Comparison of ENCODE assay signal across 23 cellular contexts in the genomic region with DNA sequence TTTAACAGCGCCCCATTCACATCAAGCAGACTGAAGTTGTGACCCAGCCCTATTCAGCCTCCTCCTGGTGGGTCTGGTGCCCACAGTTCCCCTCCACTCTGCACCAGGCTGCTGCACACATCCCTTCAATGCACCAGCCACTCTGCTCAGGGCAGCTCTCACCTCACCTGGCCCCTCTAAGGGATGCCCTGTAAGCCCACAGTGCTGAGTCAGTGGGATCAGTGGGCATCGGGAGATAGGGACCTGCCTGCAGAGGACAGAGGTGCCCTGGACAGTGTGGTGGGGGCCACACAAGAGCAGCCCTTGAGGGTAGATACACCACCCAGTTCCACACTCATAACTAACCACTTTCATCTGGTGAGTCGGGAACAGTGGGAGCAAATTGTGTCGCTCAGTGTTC. TPM values are rescaled to one million over a fixed set of nuclear protein-coding genes. Genes with fewer than 3 reads are reported as not detected.
DNase-seq lines count a peak whose midpoint lies in the region; ATAC-seq and TF ChIP-seq lines count a peak whose summit lies in the region.
"Had no signal": no experiment of that assay in that cellular context is flagged by ENCODE, and none has a peak within 500 bp of the region (broad histone marks: within the 10 kb centered on the region; RNA-seq: fewer than 3 reads in every experiment).

No MANE protein-coding gene starts in this region.

- peaks cover 33% of the 10 kb centered on the region for H3K4me1 Mint-ChIP-seq in T-helper 2 cell treated with Interferon-gamma antibody and Interleukin-4, amounts not matched to agents 5 μg/mL and 100 μg/mL, for 36 hours (ENCODE audit: low read depth)
- H3K4me1 Mint-ChIP-seq: activated naive CD8-positive, alpha-beta T cell treated with anti-CD3 and anti-CD28 coated beads, Interleukin-2, amount 10 ng/mL, durations not matched to agents 7 days and 5 days; B cell; IgD-negative memory B cell had no signal

- no peak for TF ChIP-seq POLR2A in gastroesophageal sphincter (IDR thresholded peaks at IDR 0.05)

- H3K9me3 Mint-ChIP-seq in T-helper 2 cell treated with Interferon-gamma antibody and Interleukin-4, amounts not matched to agents 5 μg/mL and 100 μg/mL, for 36 hours, result no peaks in the 10 kb centered on the region
- H3K9me3 Mint-ChIP-seq: activated naive CD8-positive, alpha-beta T cell treated with anti-CD3 and anti-CD28 coated beads, Interleukin-2, amount 10 ng/mL, durations not matched to agents 7 days and 5 days; activated T-helper 1 cell treated with anti-CD3 and anti-CD28 coated beads, Interleukin-12 subunit alpha, Interleukin-12 subunit beta, Interleukin-2, Interleukin-4 antibody, amounts not matched to agents 30 ng/mL and 10 ng/mL and 1 ng/mL, durations not matched to agents 14 hours and 24 hours and 36 hours; IgD-negative memory B cell; mesothelial cell of epicardium; nephron progenitor cell had no signal

- H3K27me3 ChIP-seq in gastroesophageal sphincter, result no peaks in the 10 kb centered on the region

- no peaks in the 10 kb centered on the region for H3K9me3 ChIP-seq in gastroesophageal sphincter
- H3K9me3 ChIP-seq: prostate gland had no signal

- peaks cover 19% of the 10 kb centered on the region for H3K27me3 Mint-ChIP-seq in T-helper 2 cell treated with Interferon-gamma antibody and Interleukin-4, amounts not matched to agents 5 μg/mL and 100 μg/mL, for 36 hours (ENCODE audit: low read depth)

- peaks cover 9 to 61% (median 21%) of the 10 kb centered on the region in 3 donors for H3K4me1 ChIP-seq in gastroesophageal sphincter
- H3K4me1 ChIP-seq: prostate gland had no signal

- H3K4me3 Mint-ChIP-seq in T-helper 2 cell treated with Interferon-gamma antibody and Interleukin-4, amounts not matched to agents 5 μg/mL and 100 μg/mL, for 36 hours, result no peak overlapping the region
- H3K4me3 Mint-ChIP-seq: activated naive CD8-positive, alpha-beta T cell treated with anti-CD3 and anti-CD28 coated beads, Interleukin-2, amount 10 ng/mL, durations not matched to agents 7 days and 5 days; activated T-helper 1 cell treated with anti-CD3 and anti-CD28 coated beads, Interleukin-12 subunit alpha, Interleukin-12 subunit beta, Interleukin-2, Interleukin-4 antibody, amounts not matched to agents 30 ng/mL and 10 ng/mL and 1 ng/mL, durations not matched to agents 14 hours and 24 hours and 36 hours; B cell; IgD-negative memory B cell; mesothelial cell of epicardium; nephron progenitor cell had no signal

- TF ChIP-seq CTCF in gastroesophageal sphincter (IDR thresholded peaks at IDR 0.05), result no peak

- H3K4me3 ChIP-seq in gastroesophageal sphincter, result no peak overlapping the region
- H3K4me3 ChIP-seq: prostate gland had no signal

- no peak overlapping the region for H3K27ac Mint-ChIP-seq in T-helper 2 cell treated with Interferon-gamma antibody and Interleukin-4, amounts not matched to agents 5 μg/mL and 100 μg/mL, for 36 hours
- H3K27ac Mint-ChIP-seq: activated naive CD8-positive, alpha-beta T cell treated with anti-CD3 and anti-CD28 coated beads, Interleukin-2, amount 10 ng/mL, durations not matched to agents 7 days and 5 days; activated T-helper 1 cell treated with anti-CD3 and anti-CD28 coated beads, Interleukin-12 subunit alpha, Interleukin-12 subunit beta, Interleukin-2, Interleukin-4 antibody, amounts not matched to agents 30 ng/mL and 10 ng/mL and 1 ng/mL, durations not matched to agents 14 hours and 24 hours and 36 hours; B cell; IgD-negative memory B cell; mesothelial cell of epicardium; nephron progenitor cell had no signal

- H3K27ac ChIP-seq in gastroesophageal sphincter, result peak overlapping the region in 3 of 4 donors; percentile 66 to 71 (median 70)
- H3K27ac ChIP-seq: 22Rv1, HL-60, RWPE1 had no signal

- ATAC-seq in SK-N-SH treated with all-trans-retinoic acid at 6 μM for 48 hours (peak; percentile 45), gastroesophageal sphincter (no peak), sciatic nerve (peak; percentile 9)

- H3K36me3 ChIP-seq in gastroesophageal sphincter, result no peaks in the 10 kb centered on the region
- H3K36me3 ChIP-seq: prostate gland had no signal

- intact Hi-C loops in sciatic nerve (cut with DNase I), result no loop called here

- WGBS in gastroesophageal sphincter (ENCODE audit: low coverage in 1 of 2), 2 donors, result 80% methylated on average over 1 of the region's 4 CpGs; no CpG with 5 or more reads in 1 of the 2 donors

- no peaks in the 10 kb centered on the region for H3K36me3 Mint-ChIP-seq in T-helper 2 cell treated with Interferon-gamma antibody and Interleukin-4, amounts not matched to agents 5 μg/mL and 100 μg/mL, for 36 hours (ENCODE audit: low read depth)
- H3K36me3 Mint-ChIP-seq: IgD-negative memory B cell, mesothelial cell of epicardium had no signal

- DNase-seq in T-helper 2 cell treated with Interferon-gamma antibody and Interleukin-4, amounts not matched to agents 5 μg/mL and 100 μg/mL, for 36 hours (ENCODE audit: low spot score), result peak; percentile 12
- no peak for DNase-seq in T-helper 2 cell
- peak; percentile 45 for DNase-seq in sciatic nerve (ENCODE audit: low spot score)
- DNase-seq in NCI-H1092 treated with DMSO at 0.1 percent for 48 hours (lab: John Stamatoyannopoulos, UW), result no peak
- DNase-seq in activated gamma-delta T cell (lab: John Stamatoyannopoulos, UW), result no peak
- no peak for DNase-seq in SK-N-DZ (ENCODE audit: low spot score)
- DNase-seq: activated naive CD8-positive, alpha-beta T cell treated with anti-CD3 and anti-CD28 coated beads, Interleukin-2, amount 10 ng/mL, durations not matched to agents 7 days and 5 days; MM.1S; NCI-H146; NCI-H2171 treated with DMSO at 0.1 percent for 48 hours; NCI-H526 treated with DMSO at 0.1 percent for 48 hours; nephron progenitor cell; stimulated activated CD4-positive, alpha-beta T cell treated with anti-CD3 and anti-CD28 coated beads, Interleukin-12 subunit alpha, Interleukin-12 subunit beta, amount 100 ng/mL, for 4 hours had no signal

- no peak for TF ChIP-seq EP300 in gastroesophageal sphincter (IDR thresholded peaks at IDR 0.05)

TF ChIP-seq in SK-N-SH treated with all-trans-retinoic acid at 6 μM for 48 hours, 23 proteins besides CTCF, POLR2A, EP300 and RAD21:
- TF ChIP-seq CSDC2 (CRISPR knock-in tag; IDR thresholded peaks at IDR 0.05) (no peak), ISL1 (CRISPR knock-in tag; IDR thresholded peaks at IDR 0.05) (no peak), GLIS3 (CRISPR knock-in tag; IDR thresholded peaks at IDR 0.05) (no peak), ZC3H10 (CRISPR knock-in tag; IDR thresholded peaks at IDR 0.05) (no peak), ZNF70 (CRISPR knock-in tag; IDR thresholded peaks at IDR 0.05) (no peak), TCF4 (CRISPR knock-in tag; IDR thresholded peaks at IDR 0.05; ENCODE audit: borderline replicate concordance) (no peak)
- TF ChIP-seq, protein P1, sequence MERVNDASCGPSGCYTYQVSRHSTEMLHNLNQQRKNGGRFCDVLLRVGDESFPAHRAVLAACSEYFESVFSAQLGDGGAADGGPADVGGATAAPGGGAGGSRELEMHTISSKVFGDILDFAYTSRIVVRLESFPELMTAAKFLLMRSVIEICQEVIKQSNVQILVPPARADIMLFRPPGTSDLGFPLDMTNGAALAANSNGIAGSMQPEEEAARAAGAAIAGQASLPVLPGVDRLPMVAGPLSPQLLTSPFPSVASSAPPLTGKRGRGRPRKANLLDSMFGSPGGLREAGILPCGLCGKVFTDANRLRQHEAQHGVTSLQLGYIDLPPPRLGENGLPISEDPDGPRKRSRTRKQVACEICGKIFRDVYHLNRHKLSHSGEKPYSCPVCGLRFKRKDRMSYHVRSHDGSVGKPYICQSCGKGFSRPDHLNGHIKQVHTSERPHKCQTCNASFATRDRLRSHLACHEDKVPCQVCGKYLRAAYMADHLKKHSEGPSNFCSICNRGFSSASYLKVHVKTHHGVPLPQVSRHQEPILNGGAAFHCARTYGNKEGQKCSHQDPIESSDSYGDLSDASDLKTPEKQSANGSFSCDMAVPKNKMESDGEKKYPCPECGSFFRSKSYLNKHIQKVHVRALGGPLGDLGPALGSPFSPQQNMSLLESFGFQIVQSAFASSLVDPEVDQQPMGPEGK (CRISPR knock-in tag; IDR thresholded peaks at IDR 0.05; ENCODE audit: borderline replicate concordance), result no peak

RNA-seq across cellular contexts. Expression of a gene that starts 38.3 kb away (rescaled TPM):
- total RNA-seq in gastroesophageal sphincter (100 to 1,000 TPM in 3 of 4 donors, 10 to 100 TPM in 1; 77.9 to 351 (median 167) TPM), sciatic nerve (16.9 TPM)
- 0.16 TPM in 2 replicates for polyA plus RNA-seq in SK-N-DZ (2014; cell fraction: cytosol; rRNA removed)
- 0.02 TPM in 1 of 2 replicates, not detected in the other for polyA plus RNA-seq in SK-N-DZ (2014; cell fraction: nucleus; rRNA removed)
- total RNA-seq: B cell had no signal
- polyA plus RNA-seq: IgD-negative memory B cell had no signal

Comparison
In these comparisons a context has a peak if more than half of its experiments do, and no peak if none do; other contexts are left out.
1. DNase-seq: peak in T-helper 2 cell treated with Interferon-gamma antibody and Interleukin-4, amounts not matched to agents 5 μg/mL and 100 μg/mL, for 36 hours (single experiment) and sciatic nerve (single experiment); none in T-helper 2 cell (0 of 5), NCI-H1092 treated with DMSO at 0.1 percent for 48 hours (single experiment), activated gamma-delta T cell (single experiment) and SK-N-DZ (single experiment).